9 cellular contexts compared by ENCODE assay signal in the genomic region with DNA sequence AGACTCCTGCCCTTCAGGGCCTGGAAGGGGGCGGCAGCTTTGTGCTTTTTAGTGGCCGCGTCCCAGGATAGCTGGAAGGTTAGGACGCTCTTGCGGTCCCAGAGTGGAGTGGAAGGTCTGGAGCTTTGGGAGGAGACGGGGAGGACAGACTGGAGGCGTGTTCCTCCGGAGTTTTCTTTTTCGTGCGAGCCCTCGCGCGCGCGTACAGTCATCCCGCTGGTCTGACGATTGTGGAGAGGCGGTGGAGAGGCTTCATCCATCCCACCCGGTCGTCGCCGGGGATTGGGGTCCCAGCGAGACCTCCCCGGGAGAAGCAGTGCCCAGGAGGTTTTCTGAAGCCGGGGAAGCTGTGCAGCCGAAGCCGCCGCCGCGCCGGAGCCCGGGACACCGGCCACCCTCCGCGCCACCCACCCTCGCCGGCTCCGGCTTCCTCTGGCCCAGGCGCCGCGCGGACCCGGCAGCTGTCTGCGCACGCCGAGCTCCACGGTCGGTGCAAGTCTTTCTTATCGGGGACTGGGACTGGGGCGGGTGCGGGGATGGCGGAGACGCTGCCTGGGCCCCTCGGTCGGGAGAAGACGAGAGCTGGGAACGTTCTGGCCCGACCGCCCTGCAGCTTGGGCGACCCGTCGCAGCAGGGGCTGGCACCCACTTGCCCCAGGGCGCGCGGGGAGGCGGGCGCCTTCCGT.
DNase-seq lines count a peak whose midpoint lies in the region; ATAC-seq and TF ChIP-seq lines count a peak whose summit lies in the region.
"Had no signal": no experiment of that assay in that cellular context is flagged by ENCODE, and none has a peak within 500 bp of the region (broad histone marks: within the 10 kb centered on the region; RNA-seq: fewer than 3 reads in every experiment).

EDNRA (plus strand) TSS at position 207 of the 686 bp plus-strand sequence. CDS start 4,585 bp downstream, outside the sequence.

- POLR2A ChIA-PET in GM10248 (lab: Yijun Ruan, JAX), result no interaction called here

- DNase-seq in HFF-Myc (ENCODE audit: extremely low read depth, low read depth) (no peak), brain microvascular endothelial cell (peak; percentile 74), islet precursor cell (peak; percentile 79), NCI-H187 (lab: John Stamatoyannopoulos, UW) (no peak), GM10248 (ENCODE audit: extremely low spot score) (no peak)
- no peak for DNase-seq in stimulated activated naive CD4-positive, alpha-beta T cell (lab: John Stamatoyannopoulos, UW)

- no peaks in the 10 kb centered on the region for H3K27me3 ChIP-seq in brain microvascular endothelial cell (replicated peaks)

- H3K4me1 Mint-ChIP-seq in stimulated activated memory B cell treated with anti-CD40 and anti-IgM and Interleukin-4, amounts not matched to agents 10 μg/mL and 1 μg/mL and 100 μg/mL, for 72 hours, result no peaks in the 10 kb centered on the region

- peaks cover 9% of the 10 kb centered on the region for H3K27me3 Mint-ChIP-seq in stimulated activated memory B cell treated with anti-CD40 and anti-IgM and Interleukin-4, amounts not matched to agents 10 μg/mL and 1 μg/mL and 100 μg/mL, for 72 hours

- peak; percentile 37 for ATAC-seq in stimulated activated memory B cell treated with anti-CD40 and anti-IgM and Interleukin-4, amounts not matched to agents 10 μg/mL and 1 μg/mL and 100 μg/mL, for 72 hours
- no peak for ATAC-seq in GM21526 (IDR thresholded peaks at IDR 0.05; ENCODE audit: low FRiP score, unreplicated experiment)
- ATAC-seq: natural killer cell treated with Interleukin-12 subunit alpha and Interleukin-12 subunit beta and Interleukin-15 and Interleukin-18, amount 100 ng/mL, for 72 hours had no signal

- H3K36me3 Mint-ChIP-seq in stimulated activated memory B cell treated with anti-CD40 and anti-IgM and Interleukin-4, amounts not matched to agents 10 μg/mL and 1 μg/mL and 100 μg/mL, for 72 hours, result no peaks in the 10 kb centered on the region
- H3K36me3 Mint-ChIP-seq: natural killer cell treated with Interleukin-12 subunit alpha and Interleukin-12 subunit beta and Interleukin-15 and Interleukin-18, amount 100 ng/mL, for 72 hours had no signal

- H3K9me3 Mint-ChIP-seq in stimulated activated memory B cell treated with anti-CD40 and anti-IgM and Interleukin-4, amounts not matched to agents 10 μg/mL and 1 μg/mL and 100 μg/mL, for 72 hours, result peaks cover 2% of the 10 kb centered on the region
- H3K9me3 Mint-ChIP-seq: natural killer cell treated with Interleukin-12 subunit alpha and Interleukin-12 subunit beta and Interleukin-15 and Interleukin-18, amount 100 ng/mL, for 72 hours had no signal

- TF ChIP-seq CTCF in HFF-Myc (IDR thresholded peaks at IDR 0.05; ENCODE audit: low read depth, low read length, missing control alignments), result no peak
- no peak for TF ChIP-seq CTCF in brain microvascular endothelial cell (IDR thresholded peaks at IDR 0.05; ENCODE audit: low read depth, low read length, missing control alignments)
- no peak for TF ChIP-seq CTCF in GM10248 (IDR thresholded peaks at IDR 0.05; ENCODE audit: control extremely low read depth, extremely low read depth, low read depth, missing control alignments)

- H3K4me3 Mint-ChIP-seq in stimulated activated memory B cell treated with anti-CD40 and anti-IgM and Interleukin-4, amounts not matched to agents 10 μg/mL and 1 μg/mL and 100 μg/mL, for 72 hours, result no peak within 1 kb of the TSS
- H3K4me3 Mint-ChIP-seq: natural killer cell treated with Interleukin-12 subunit alpha and Interleukin-12 subunit beta and Interleukin-15 and Interleukin-18, amount 100 ng/mL, for 72 hours had no signal

- peak within 1 kb of the TSS; percentile 82 for H3K27ac ChIP-seq in brain microvascular endothelial cell

- in situ Hi-C loops in brain microvascular endothelial cell (cut with HindIII; ENCODE audit: low pct_ligation_motif_present, low sequenced_read_pairs), result loop anchor here (10.0 kb wide), 1 partner anchor 376 kb away; no protein-coding TSS in a partner anchor

- H3K4me3 ChIP-seq in HFF-Myc (replicated peaks; ENCODE audit: low read depth, low read length) (peak within 1 kb of the TSS; percentile 72), brain microvascular endothelial cell (ENCODE audit: low read depth, low read length) (peak within 1 kb of the TSS; percentile 77)

- H3K27ac Mint-ChIP-seq in stimulated activated memory B cell treated with anti-CD40 and anti-IgM and Interleukin-4, amounts not matched to agents 10 μg/mL and 1 μg/mL and 100 μg/mL, for 72 hours, result no peak within 1 kb of the TSS
- H3K27ac Mint-ChIP-seq: natural killer cell treated with Interleukin-12 subunit alpha and Interleukin-12 subunit beta and Interleukin-15 and Interleukin-18, amount 100 ng/mL, for 72 hours had no signal

- H3K36me3 ChIP-seq in brain microvascular endothelial cell (replicated peaks), result peaks cover 7% of the 10 kb centered on the region

- CTCF ChIA-PET in GM10248 (lab: Yijun Ruan, JAX), result interaction anchor here (1.2 to 1.4 kb wide), 2 partner anchors 12 to 367 kb away, joined by 3 to 4 read pairs; no protein-coding TSS in a partner anchor

Comparison
In these comparisons a context has a peak if more than half of its experiments do, and no peak if none do; other contexts are left out.
1. DNase-seq: peak in brain microvascular endothelial cell (single experiment) and islet precursor cell (single experiment); none in HFF-Myc (single experiment), NCI-H187 (0 of 2), GM10248 (single experiment) and stimulated activated naive CD4-positive, alpha-beta T cell (0 of 6).